In the genomic region with DNA sequence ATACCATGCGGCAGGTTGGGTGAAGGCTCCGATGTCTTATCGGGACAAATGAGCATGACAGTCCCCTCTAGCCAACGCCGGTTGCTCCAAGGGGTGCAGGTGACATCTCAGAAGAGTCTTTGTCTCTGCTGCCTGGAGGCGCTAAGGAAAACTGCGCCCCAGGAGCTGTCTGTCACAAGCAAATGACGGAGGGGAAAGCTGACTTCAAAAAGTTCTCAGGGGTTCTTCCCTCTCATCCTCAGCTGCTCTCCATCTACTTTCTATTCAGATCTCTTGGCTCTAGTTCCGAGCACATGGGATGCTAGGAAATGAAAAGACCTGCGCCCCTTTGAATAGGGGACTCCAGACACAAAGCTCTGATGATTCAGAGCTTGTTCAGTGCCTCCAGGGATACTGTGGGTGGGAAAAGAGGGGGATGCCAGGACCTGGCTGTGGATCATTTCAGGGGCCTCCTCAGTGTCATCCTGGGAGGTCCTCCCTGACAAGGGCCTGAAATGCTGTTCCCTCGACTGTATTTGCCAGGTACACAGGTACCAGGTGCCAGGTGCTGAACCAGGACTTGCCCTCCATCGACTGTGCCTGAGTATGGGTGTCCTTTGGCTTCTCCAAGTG, we compare ENCODE assay signal across 1 cellular context.
TF ChIP-seq lines count a peak whose summit lies in the region.

No MANE protein-coding gene starts in this region.

TF ChIP-seq in GM23338, 12 proteins besides CTCF, POLR2A, EP300 and RAD21 (continued from another document):
- TF ChIP-seq, protein P1, sequence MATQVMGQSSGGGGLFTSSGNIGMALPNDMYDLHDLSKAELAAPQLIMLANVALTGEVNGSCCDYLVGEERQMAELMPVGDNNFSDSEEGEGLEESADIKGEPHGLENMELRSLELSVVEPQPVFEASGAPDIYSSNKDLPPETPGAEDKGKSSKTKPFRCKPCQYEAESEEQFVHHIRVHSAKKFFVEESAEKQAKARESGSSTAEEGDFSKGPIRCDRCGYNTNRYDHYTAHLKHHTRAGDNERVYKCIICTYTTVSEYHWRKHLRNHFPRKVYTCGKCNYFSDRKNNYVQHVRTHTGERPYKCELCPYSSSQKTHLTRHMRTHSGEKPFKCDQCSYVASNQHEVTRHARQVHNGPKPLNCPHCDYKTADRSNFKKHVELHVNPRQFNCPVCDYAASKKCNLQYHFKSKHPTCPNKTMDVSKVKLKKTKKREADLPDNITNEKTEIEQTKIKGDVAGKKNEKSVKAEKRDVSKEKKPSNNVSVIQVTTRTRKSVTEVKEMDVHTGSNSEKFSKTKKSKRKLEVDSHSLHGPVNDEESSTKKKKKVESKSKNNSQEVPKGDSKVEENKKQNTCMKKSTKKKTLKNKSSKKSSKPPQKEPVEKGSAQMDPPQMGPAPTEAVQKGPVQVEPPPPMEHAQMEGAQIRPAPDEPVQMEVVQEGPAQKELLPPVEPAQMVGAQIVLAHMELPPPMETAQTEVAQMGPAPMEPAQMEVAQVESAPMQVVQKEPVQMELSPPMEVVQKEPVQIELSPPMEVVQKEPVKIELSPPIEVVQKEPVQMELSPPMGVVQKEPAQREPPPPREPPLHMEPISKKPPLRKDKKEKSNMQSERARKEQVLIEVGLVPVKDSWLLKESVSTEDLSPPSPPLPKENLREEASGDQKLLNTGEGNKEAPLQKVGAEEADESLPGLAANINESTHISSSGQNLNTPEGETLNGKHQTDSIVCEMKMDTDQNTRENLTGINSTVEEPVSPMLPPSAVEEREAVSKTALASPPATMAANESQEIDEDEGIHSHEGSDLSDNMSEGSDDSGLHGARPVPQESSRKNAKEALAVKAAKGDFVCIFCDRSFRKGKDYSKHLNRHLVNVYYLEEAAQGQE (IDR thresholded peaks at IDR 0.05; ENCODE audit: unreplicated experiment) = no peak
- no peak for TF ChIP-seq EZH2phosphoT487 (IDR thresholded peaks at IDR 0.05; ENCODE audit: unreplicated experiment)
- TF ChIP-seq NANOG (IDR thresholded peaks at IDR 0.05; ENCODE audit: borderline replicate concordance) = no peak
- TF ChIP-seq POLR2AphosphoS5 (IDR thresholded peaks at IDR 0.05; ENCODE audit: low read depth) = no peak
- TF ChIP-seq CREB1 (CRISPR knock-in tag; IDR thresholded peaks at IDR 0.05; ENCODE audit: low read depth) = no peak
- TF ChIP-seq ZNF114 (CRISPR knock-in tag; IDR thresholded peaks at IDR 0.05) = no peak
